ENCODE assay signal across 22 cellular contexts in the genomic region with DNA sequence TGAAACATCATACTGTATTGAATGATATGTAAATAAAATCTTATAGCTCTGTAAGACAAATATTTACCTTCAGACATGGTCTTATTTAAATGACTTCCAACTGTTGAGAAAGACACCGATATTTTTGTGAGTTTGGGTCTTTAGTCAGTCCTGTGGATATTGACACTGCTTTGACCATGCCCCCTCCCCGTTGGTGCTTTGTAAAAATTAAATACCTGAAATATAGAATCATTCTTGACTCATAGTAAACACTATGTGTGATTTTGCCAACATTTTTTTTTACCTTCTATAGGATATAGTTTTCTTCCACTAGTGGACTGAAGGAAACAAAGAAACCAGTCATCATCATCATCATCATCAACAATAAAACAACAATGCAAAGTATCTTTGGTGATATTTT.
"Had no signal": no experiment of that assay in that cellular context is flagged by ENCODE, and none has a peak within 500 bp of the region (broad histone marks: within the 10 kb centered on the region; RNA-seq: fewer than 3 reads in every experiment).

No MANE protein-coding gene starts in this region.

- H3K4me1 Mint-ChIP-seq: activated CD4-positive, alpha-beta T cell treated with anti-CD3 and anti-CD28 coated beads for 36 hours; activated naive CD4-positive, alpha-beta T cell treated with anti-CD3 and anti-CD28 coated beads, Interleukin-2, amount 10 ng/mL, durations not matched to agents 7 days and 5 days had no signal

- H3K27me3 Mint-ChIP-seq: activated CD4-positive, alpha-beta memory T cell treated with anti-CD3 and anti-CD28 coated beads, Interleukin-2, amount 10 ng/mL, durations not matched to agents 7 days and 5 days; activated naive CD4-positive, alpha-beta T cell treated with anti-CD3 and anti-CD28 coated beads, Interleukin-2, amount 10 ng/mL, durations not matched to agents 7 days and 5 days; activated naive CD8-positive, alpha-beta T cell treated with anti-CD3 and anti-CD28 coated beads for 36 hours had no signal

- H3K27ac Mint-ChIP-seq: activated CD4-positive, alpha-beta memory T cell treated with anti-CD3 and anti-CD28 coated beads, Interleukin-2, amount 10 ng/mL, durations not matched to agents 7 days and 5 days; activated CD4-positive, alpha-beta T cell treated with anti-CD3 and anti-CD28 coated beads for 36 hours; activated naive CD4-positive, alpha-beta T cell treated with anti-CD3 and anti-CD28 coated beads, Interleukin-2, amount 10 ng/mL, durations not matched to agents 7 days and 5 days; activated naive CD8-positive, alpha-beta T cell treated with anti-CD3 and anti-CD28 coated beads for 36 hours; activated T-cell treated with anti-CD3 and anti-CD28 coated beads, Interleukin-2, amount 50 U/mL, for 72 hours; activated T-helper 2 cell treated with anti-CD3 and anti-CD28 coated beads, Interferon-gamma antibody, Interleukin-2, Interleukin-4, amounts not matched to agents 10 μg/mL and 5 μg/mL and 100 μg/mL, durations not matched to agents 14 hours and 24 hours and 36 hours; T-cell had no signal

- H3K4me3 ChIP-seq: SK-N-MC had no signal

- H3K27ac ChIP-seq: SK-N-MC, VCaP had no signal

- ATAC-seq: activated CD4-positive, alpha-beta T cell treated with anti-CD3 and anti-CD28 coated beads for 36 hours; activated T-cell treated with anti-CD3 and anti-CD28 coated beads, Interleukin-2, amount 50 U/mL, for 72 hours; T-cell had no signal

- DNase-seq: activated CD4-positive, alpha-beta memory T cell treated with anti-CD3 and anti-CD28 coated beads, Interleukin-2, amount 10 ng/mL, durations not matched to agents 7 days and 5 days; activated CD4-positive, alpha-beta T cell treated with anti-CD3 and anti-CD28 coated beads for 36 hours; activated CD4-positive, alpha-beta T cell treated with anti-CD3 and anti-CD28 coated beads, Interleukin-2, amount 50 U/mL, for 1 hour; activated CD8-positive, alpha-beta memory T cell treated with anti-CD3 and anti-CD28 coated beads, Interleukin-2, amount 50 U/mL, for 4 hours; activated gamma-delta T cell treated with Interleukin-2 at 50 U/mL for 16 hours; activated naive CD4-positive, alpha-beta T cell treated with anti-CD3 and anti-CD28 coated beads, Interleukin-2, amount 10 ng/mL, durations not matched to agents 7 days and 5 days; activated naive CD8-positive, alpha-beta T cell treated with anti-CD3 and anti-CD28 coated beads for 36 hours; activated T-cell treated with anti-CD3 and anti-CD28 coated beads, Interleukin-2, amount 50 U/mL, for 72 hours; central memory CD4-positive, alpha-beta T cell; MM.1S; NCI-H1105 treated with DMSO at 0.1 percent for 48 hours; NCI-H1436 treated with DMSO at 0.1 percent for 48 hours; NCI-H187; NCI-H2081; NCI-H446; NCI-H524; T-cell; T-helper 2 cell; T1000 had no signal

- H3K9me3 Mint-ChIP-seq: activated CD4-positive, alpha-beta memory T cell treated with anti-CD3 and anti-CD28 coated beads, Interleukin-2, amount 10 ng/mL, durations not matched to agents 7 days and 5 days; activated naive CD4-positive, alpha-beta T cell treated with anti-CD3 and anti-CD28 coated beads, Interleukin-2, amount 10 ng/mL, durations not matched to agents 7 days and 5 days; activated naive CD8-positive, alpha-beta T cell treated with anti-CD3 and anti-CD28 coated beads for 36 hours; activated T-helper 2 cell treated with anti-CD3 and anti-CD28 coated beads, Interferon-gamma antibody, Interleukin-2, Interleukin-4, amounts not matched to agents 10 μg/mL and 5 μg/mL and 100 μg/mL, durations not matched to agents 14 hours and 24 hours and 36 hours; T-cell had no signal

- H3K36me3 Mint-ChIP-seq: activated naive CD4-positive, alpha-beta T cell treated with anti-CD3 and anti-CD28 coated beads, Interleukin-2, amount 10 ng/mL, durations not matched to agents 7 days and 5 days; activated naive CD8-positive, alpha-beta T cell treated with anti-CD3 and anti-CD28 coated beads for 36 hours; T-cell had no signal

- H3K4me3 Mint-ChIP-seq: activated CD4-positive, alpha-beta memory T cell treated with anti-CD3 and anti-CD28 coated beads, Interleukin-2, amount 10 ng/mL, durations not matched to agents 7 days and 5 days; activated CD4-positive, alpha-beta T cell treated with anti-CD3 and anti-CD28 coated beads for 36 hours; activated naive CD4-positive, alpha-beta T cell treated with anti-CD3 and anti-CD28 coated beads, Interleukin-2, amount 10 ng/mL, durations not matched to agents 7 days and 5 days; activated naive CD8-positive, alpha-beta T cell treated with anti-CD3 and anti-CD28 coated beads for 36 hours; activated T-cell treated with anti-CD3 and anti-CD28 coated beads, Interleukin-2, amount 50 U/mL, for 72 hours; T-cell had no signal
